ENCODE assay signal across 12 cellular contexts in genomic region chr7:36777062-36777461, GRCh38. TPM values are rescaled to one million over a fixed set of nuclear protein-coding genes. Genes with fewer than 3 reads are reported as not detected.
DNase-seq lines count a peak whose midpoint lies in the region; ATAC-seq and FAIRE-seq lines count a peak whose summit lies in the region.
"Had no signal": no experiment of that assay in that cellular context is flagged by ENCODE, and none has a peak within 500 bp of the region (broad histone marks: within the 10 kb centered on the region; RNA-seq: fewer than 3 reads in every experiment).

No MANE protein-coding gene starts in this region.

- FAIRE-seq in urothelium cell line (lab: Jason Lieb, UNC): no peak

- ATAC-seq in activated CD8-positive, alpha-beta memory T cell treated with anti-CD3 and anti-CD28 coated beads, Interleukin-2, amount 10 ng/mL, durations not matched to agents 7 days and 5 days: peak; percentile 83
- ATAC-seq in stimulated activated naive B cell treated with anti-CD40 and anti-IgM and Interleukin-4, amounts not matched to agents 10 μg/mL and 1 μg/mL and 100 μg/mL, for 72 hours (replicated peaks): peak; percentile 54 to 64
- ATAC-seq in GM18870 (IDR thresholded peaks at IDR 0.05; ENCODE audit: unreplicated experiment) (no peak), left ventricle myocardium superior (no peak)
- ATAC-seq: body of pancreas, HCT116 had no signal

- peak; percentile 75 for DNase-seq in activated CD8-positive, alpha-beta memory T cell treated with anti-CD3 and anti-CD28 coated beads, Interleukin-2, amount 10 ng/mL, durations not matched to agents 7 days and 5 days
- no peak for DNase-seq in activated CD8-positive, alpha-beta memory T cell treated with anti-CD3 and anti-CD28 coated beads, Interleukin-2, amount 50 U/mL, for 48 hours
- peak; percentile 42 for DNase-seq in T follicular helper cell (ENCODE audit: low read depth)
- DNase-seq in stimulated activated naive B cell treated with anti-CD40 and anti-IgM and Interleukin-4, amounts not matched to agents 10 μg/mL and 1 μg/mL and 100 μg/mL, for 72 hours: no peak
- no peak for DNase-seq in urothelium cell line (ENCODE audit: low spot score)
- no peak for DNase-seq in left ventricle myocardium superior
- DNase-seq: erythroblast, NCI-H1417 had no signal

- peak overlapping the region; percentile 90 for H3K27ac Mint-ChIP-seq in activated CD8-positive, alpha-beta memory T cell treated with anti-CD3 and anti-CD28 coated beads, Interleukin-2, amount 10 ng/mL, durations not matched to agents 7 days and 5 days
- peak overlapping the region; percentile 90 for H3K27ac Mint-ChIP-seq in activated naive CD4-positive, alpha-beta T cell treated with anti-CD3 and anti-CD28 coated beads, Interleukin-2, amount 50 U/mL, for 24 hours
- peak overlapping the region; percentile 34 for H3K27ac Mint-ChIP-seq in stimulated activated naive B cell treated with anti-CD40 and anti-IgM and Interleukin-4, amounts not matched to agents 10 μg/mL and 1 μg/mL and 100 μg/mL, for 72 hours

- peaks cover 76% of the 10 kb centered on the region for H3K4me1 Mint-ChIP-seq in activated CD8-positive, alpha-beta memory T cell treated with anti-CD3 and anti-CD28 coated beads, Interleukin-2, amount 10 ng/mL, durations not matched to agents 7 days and 5 days
- H3K4me1 Mint-ChIP-seq in activated naive CD4-positive, alpha-beta T cell treated with anti-CD3 and anti-CD28 coated beads, Interleukin-2, amount 50 U/mL, for 24 hours: peaks cover 86% of the 10 kb centered on the region
- peaks cover 18 to 30% of the 10 kb centered on the region in 2 donors for H3K4me1 Mint-ChIP-seq in stimulated activated naive B cell treated with anti-CD40 and anti-IgM and Interleukin-4, amounts not matched to agents 10 μg/mL and 1 μg/mL and 100 μg/mL, for 72 hours

- intact Hi-C loops in left ventricle myocardium superior (cut with micrococcal nuclease): no loop called here

- H3K27me3 Mint-ChIP-seq in activated CD8-positive, alpha-beta memory T cell treated with anti-CD3 and anti-CD28 coated beads, Interleukin-2, amount 10 ng/mL, durations not matched to agents 7 days and 5 days: no peaks in the 10 kb centered on the region
- H3K27me3 Mint-ChIP-seq in activated naive CD4-positive, alpha-beta T cell treated with anti-CD3 and anti-CD28 coated beads, Interleukin-2, amount 50 U/mL, for 24 hours: no peaks in the 10 kb centered on the region
- peaks cover 10 to 22% of the 10 kb centered on the region in 2 donors for H3K27me3 Mint-ChIP-seq in stimulated activated naive B cell treated with anti-CD40 and anti-IgM and Interleukin-4, amounts not matched to agents 10 μg/mL and 1 μg/mL and 100 μg/mL, for 72 hours

- peak overlapping the region; percentile 71 for H3K4me3 Mint-ChIP-seq in activated CD8-positive, alpha-beta memory T cell treated with anti-CD3 and anti-CD28 coated beads, Interleukin-2, amount 10 ng/mL, durations not matched to agents 7 days and 5 days
- peak overlapping the region; percentile 86 for H3K4me3 Mint-ChIP-seq in activated naive CD4-positive, alpha-beta T cell treated with anti-CD3 and anti-CD28 coated beads, Interleukin-2, amount 50 U/mL, for 24 hours
- peak overlapping the region; percentile 3 to 10 for H3K4me3 Mint-ChIP-seq in stimulated activated naive B cell treated with anti-CD40 and anti-IgM and Interleukin-4, amounts not matched to agents 10 μg/mL and 1 μg/mL and 100 μg/mL, for 72 hours

- H3K36me3 Mint-ChIP-seq in activated CD8-positive, alpha-beta memory T cell treated with anti-CD3 and anti-CD28 coated beads, Interleukin-2, amount 10 ng/mL, durations not matched to agents 7 days and 5 days: peaks cover 48% of the 10 kb centered on the region
- peaks cover 3% of the 10 kb centered on the region for H3K36me3 Mint-ChIP-seq in activated naive CD4-positive, alpha-beta T cell treated with anti-CD3 and anti-CD28 coated beads, Interleukin-2, amount 50 U/mL, for 24 hours
- peaks cover 2 to 9% of the 10 kb centered on the region in 2 donors for H3K36me3 Mint-ChIP-seq in stimulated activated naive B cell treated with anti-CD40 and anti-IgM and Interleukin-4, amounts not matched to agents 10 μg/mL and 1 μg/mL and 100 μg/mL, for 72 hours

- CTCF ChIA-PET in activated CD8-positive, alpha-beta memory T cell treated with anti-CD3 and anti-CD28 coated beads, Interleukin-2, amount 10 ng/mL, durations not matched to agents 7 days and 5 days (lab: Charles Lee): interaction anchor here (0.8 to 4.7 kb wide), 11 partner anchors 10 to 289 kb away, joined by 3 to 38 read pairs (median 5); partner anchors contain the start of gene AOAH

- peaks cover 11% of the 10 kb centered on the region for H3K9me3 Mint-ChIP-seq in activated CD8-positive, alpha-beta memory T cell treated with anti-CD3 and anti-CD28 coated beads, Interleukin-2, amount 10 ng/mL, durations not matched to agents 7 days and 5 days (ENCODE audit: low read depth)
- H3K9me3 Mint-ChIP-seq in activated naive CD4-positive, alpha-beta T cell treated with anti-CD3 and anti-CD28 coated beads, Interleukin-2, amount 50 U/mL, for 24 hours: no peaks in the 10 kb centered on the region
- H3K9me3 Mint-ChIP-seq in stimulated activated naive B cell treated with anti-CD40 and anti-IgM and Interleukin-4, amounts not matched to agents 10 μg/mL and 1 μg/mL and 100 μg/mL, for 72 hours: peaks cover 0 to 3% of the 10 kb centered on the region in 2 donors

RNA-seq across cellular contexts. Expression of gene AOAH, which starts 52.8 kb away (rescaled TPM):
- total RNA-seq in activated CD8-positive, alpha-beta memory T cell treated with anti-CD3 and anti-CD28 coated beads, Interleukin-2, amount 10 ng/mL, durations not matched to agents 7 days and 5 days: 10 to 100 TPM; 44.5 to 48.8 TPM
- total RNA-seq in left ventricle myocardium superior: 2.4 TPM

Comparison
In these comparisons a context has a peak if more than half of its experiments do, and no peak if none do; other contexts are left out.
1. DNase-seq: peak in activated CD8-positive, alpha-beta memory T cell treated with anti-CD3 and anti-CD28 coated beads, Interleukin-2, amount 10 ng/mL, durations not matched to agents 7 days and 5 days (single experiment) and T follicular helper cell (single experiment); none in activated CD8-positive, alpha-beta memory T cell treated with anti-CD3 and anti-CD28 coated beads, Interleukin-2, amount 50 U/mL, for 48 hours (single experiment), stimulated activated naive B cell treated with anti-CD40 and anti-IgM and Interleukin-4, amounts not matched to agents 10 μg/mL and 1 μg/mL and 100 μg/mL, for 72 hours (single experiment), urothelium cell line (single experiment) and left ventricle myocardium superior (single experiment).
2. ATAC-seq: peak in activated CD8-positive, alpha-beta memory T cell treated with anti-CD3 and anti-CD28 coated beads, Interleukin-2, amount 10 ng/mL, durations not matched to agents 7 days and 5 days (single experiment) and stimulated activated naive B cell treated with anti-CD40 and anti-IgM and Interleukin-4, amounts not matched to agents 10 μg/mL and 1 μg/mL and 100 μg/mL, for 72 hours (2 of 2); none in GM18870 (single experiment) and left ventricle myocardium superior (single experiment).
3. H3K27ac Mint-ChIP-seq: peak in every context shown above with its lines; median percentile 90 in activated CD8-positive, alpha-beta memory T cell treated with anti-CD3 and anti-CD28 coated beads, Interleukin-2, amount 10 ng/mL, durations not matched to agents 7 days and 5 days; 90 in activated naive CD4-positive, alpha-beta T cell treated with anti-CD3 and anti-CD28 coated beads, Interleukin-2, amount 50 U/mL, for 24 hours; 34 in stimulated activated naive B cell treated with anti-CD40 and anti-IgM and Interleukin-4, amounts not matched to agents 10 μg/mL and 1 μg/mL and 100 μg/mL, for 72 hours.
4. H3K4me3 Mint-ChIP-seq: peak in every context shown above with its lines; median percentile 86 in activated naive CD4-positive, alpha-beta T cell treated with anti-CD3 and anti-CD28 coated beads, Interleukin-2, amount 50 U/mL, for 24 hours; 71 in activated CD8-positive, alpha-beta memory T cell treated with anti-CD3 and anti-CD28 coated beads, Interleukin-2, amount 10 ng/mL, durations not matched to agents 7 days and 5 days; 6 in stimulated activated naive B cell treated with anti-CD40 and anti-IgM and Interleukin-4, amounts not matched to agents 10 μg/mL and 1 μg/mL and 100 μg/mL, for 72 hours.
5. RNA of gene AOAH, which starts 52.8 kb away (total RNA-seq): 44.5 to 48.8 TPM in activated CD8-positive, alpha-beta memory T cell treated with anti-CD3 and anti-CD28 coated beads, Interleukin-2, amount 10 ng/mL, durations not matched to agents 7 days and 5 days; 2.4 TPM in left ventricle myocardium superior (single experiment); every median in the first group is over 10 times any median in the second.